Comparison of ENCODE assay signal across 1 cellular context in the genomic region with DNA sequence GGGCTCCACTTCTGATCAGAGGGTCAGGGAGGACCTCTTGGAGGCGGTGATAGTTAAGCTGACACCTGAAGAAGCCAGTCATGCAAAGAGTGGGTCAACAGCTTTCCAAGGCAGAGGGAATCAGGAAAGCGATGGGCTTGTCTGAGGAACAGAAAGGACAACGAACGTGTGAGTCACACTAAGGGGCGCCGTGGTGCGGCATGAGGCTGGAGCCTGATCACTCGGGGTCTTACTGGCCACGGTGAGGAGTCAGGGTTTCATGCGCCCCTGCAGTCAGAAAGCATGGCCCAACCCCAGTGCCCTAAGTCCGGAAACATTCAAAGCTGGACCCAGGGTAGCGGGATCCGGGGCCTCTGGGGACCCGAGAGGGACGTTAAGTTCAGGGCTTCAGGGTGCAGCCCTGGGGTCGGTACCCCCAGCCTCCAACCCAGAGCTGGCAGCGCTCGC.
TF ChIP-seq lines count a peak whose summit lies in the region.

No MANE protein-coding gene starts in this region.

TF ChIP-seq in GM23338, 12 proteins besides CTCF, POLR2A, EP300 and RAD21:
- TF ChIP-seq, protein P1, sequence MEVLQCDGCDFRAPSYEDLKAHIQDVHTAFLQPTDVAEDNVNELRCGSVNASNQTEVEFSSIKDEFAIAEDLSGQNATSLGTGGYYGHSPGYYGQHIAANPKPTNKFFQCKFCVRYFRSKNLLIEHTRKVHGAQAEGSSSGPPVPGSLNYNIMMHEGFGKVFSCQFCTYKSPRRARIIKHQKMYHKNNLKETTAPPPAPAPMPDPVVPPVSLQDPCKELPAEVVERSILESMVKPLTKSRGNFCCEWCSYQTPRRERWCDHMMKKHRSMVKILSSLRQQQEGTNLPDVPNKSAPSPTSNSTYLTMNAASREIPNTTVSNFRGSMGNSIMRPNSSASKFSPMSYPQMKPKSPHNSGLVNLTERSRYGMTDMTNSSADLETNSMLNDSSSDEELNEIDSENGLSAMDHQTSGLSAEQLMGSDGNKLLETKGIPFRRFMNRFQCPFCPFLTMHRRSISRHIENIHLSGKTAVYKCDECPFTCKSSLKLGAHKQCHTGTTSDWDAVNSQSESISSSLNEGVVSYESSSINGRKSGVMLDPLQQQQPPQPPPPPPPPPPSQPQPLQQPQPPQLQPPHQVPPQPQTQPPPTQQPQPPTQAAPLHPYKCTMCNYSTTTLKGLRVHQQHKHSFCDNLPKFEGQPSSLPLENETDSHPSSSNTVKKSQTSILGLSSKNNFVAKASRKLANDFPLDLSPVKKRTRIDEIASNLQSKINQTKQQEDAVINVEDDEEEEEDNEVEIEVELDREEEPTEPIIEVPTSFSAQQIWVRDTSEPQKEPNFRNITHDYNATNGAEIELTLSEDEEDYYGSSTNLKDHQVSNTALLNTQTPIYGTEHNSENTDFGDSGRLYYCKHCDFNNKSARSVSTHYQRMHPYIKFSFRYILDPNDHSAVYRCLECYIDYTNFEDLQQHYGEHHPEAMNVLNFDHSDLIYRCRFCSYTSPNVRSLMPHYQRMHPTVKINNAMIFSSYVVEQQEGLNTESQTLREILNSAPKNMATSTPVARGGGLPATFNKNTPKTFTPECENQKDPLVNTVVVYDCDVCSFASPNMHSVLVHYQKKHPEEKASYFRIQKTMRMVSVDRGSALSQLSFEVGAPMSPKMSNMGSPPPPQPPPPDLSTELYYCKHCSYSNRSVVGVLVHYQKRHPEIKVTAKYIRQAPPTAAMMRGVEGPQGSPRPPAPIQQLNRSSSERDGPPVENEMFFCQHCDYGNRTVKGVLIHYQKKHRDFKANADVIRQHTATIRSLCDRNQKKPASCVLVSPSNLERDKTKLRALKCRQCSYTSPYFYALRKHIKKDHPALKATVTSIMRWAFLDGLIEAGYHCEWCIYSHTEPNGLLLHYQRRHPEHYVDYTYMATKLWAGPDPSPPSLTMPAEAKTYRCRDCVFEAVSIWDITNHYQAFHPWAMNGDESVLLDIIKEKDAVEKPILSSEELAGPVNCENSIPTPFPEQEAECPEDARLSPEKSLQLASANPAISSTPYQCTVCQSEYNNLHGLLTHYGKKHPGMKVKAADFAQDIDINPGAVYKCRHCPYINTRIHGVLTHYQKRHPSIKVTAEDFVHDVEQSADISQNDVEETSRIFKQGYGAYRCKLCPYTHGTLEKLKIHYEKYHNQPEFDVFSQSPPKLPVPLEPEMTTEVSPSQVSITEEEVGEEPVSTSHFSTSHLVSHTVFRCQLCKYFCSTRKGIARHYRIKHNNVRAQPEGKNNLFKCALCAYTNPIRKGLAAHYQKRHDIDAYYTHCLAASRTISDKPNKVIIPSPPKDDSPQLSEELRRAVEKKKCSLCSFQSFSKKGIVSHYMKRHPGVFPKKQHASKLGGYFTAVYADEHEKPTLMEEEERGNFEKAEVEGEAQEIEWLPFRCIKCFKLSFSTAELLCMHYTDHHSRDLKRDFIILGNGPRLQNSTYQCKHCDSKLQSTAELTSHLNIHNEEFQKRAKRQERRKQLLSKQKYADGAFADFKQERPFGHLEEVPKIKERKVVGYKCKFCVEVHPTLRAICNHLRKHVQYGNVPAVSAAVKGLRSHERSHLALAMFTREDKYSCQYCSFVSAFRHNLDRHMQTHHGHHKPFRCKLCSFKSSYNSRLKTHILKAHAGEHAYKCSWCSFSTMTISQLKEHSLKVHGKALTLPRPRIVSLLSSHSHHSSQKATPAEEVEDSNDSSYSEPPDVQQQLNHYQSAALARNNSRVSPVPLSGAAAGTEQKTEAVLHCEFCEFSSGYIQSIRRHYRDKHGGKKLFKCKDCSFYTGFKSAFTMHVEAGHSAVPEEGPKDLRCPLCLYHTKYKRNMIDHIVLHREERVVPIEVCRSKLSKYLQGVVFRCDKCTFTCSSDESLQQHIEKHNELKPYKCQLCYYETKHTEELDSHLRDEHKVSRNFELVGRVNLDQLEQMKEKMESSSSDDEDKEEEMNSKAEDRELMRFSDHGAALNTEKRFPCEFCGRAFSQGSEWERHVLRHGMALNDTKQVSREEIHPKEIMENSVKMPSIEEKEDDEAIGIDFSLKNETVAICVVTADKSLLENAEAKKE (CRISPR knock-in tag; IDR thresholded peaks at IDR 0.05), result no peak
- TF ChIP-seq EZH2 (IDR thresholded peaks at IDR 0.05; ENCODE audit: low read depth, unreplicated experiment), result peak; percentile 31
